1 cellular context compared by ENCODE assay signal in the genomic region with DNA sequence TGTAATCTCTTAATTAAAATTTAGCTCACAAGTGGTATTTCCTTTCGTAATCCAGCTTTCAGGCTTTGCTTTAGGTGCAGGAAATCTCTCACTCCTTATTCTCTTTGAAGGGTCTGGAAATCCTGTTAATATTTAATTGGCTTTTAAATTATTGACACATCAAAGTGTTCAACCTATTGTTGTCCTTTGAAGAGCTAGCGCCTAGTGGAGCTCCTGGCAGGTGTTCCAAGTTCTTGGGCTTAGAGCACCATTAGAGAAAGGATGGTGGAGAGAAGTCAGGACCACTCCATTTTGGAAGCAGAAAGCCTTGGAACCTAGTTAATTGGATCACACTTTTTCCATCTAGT.
TF ChIP-seq lines count a peak whose summit lies in the region.

No MANE protein-coding gene starts in this region.

TF ChIP-seq in SK-N-SH treated with all-trans-retinoic acid at 6 μM for 48 hours, 23 proteins besides CTCF, POLR2A, EP300 and RAD21 (continued from another document):
- TF ChIP-seq, protein P1, sequence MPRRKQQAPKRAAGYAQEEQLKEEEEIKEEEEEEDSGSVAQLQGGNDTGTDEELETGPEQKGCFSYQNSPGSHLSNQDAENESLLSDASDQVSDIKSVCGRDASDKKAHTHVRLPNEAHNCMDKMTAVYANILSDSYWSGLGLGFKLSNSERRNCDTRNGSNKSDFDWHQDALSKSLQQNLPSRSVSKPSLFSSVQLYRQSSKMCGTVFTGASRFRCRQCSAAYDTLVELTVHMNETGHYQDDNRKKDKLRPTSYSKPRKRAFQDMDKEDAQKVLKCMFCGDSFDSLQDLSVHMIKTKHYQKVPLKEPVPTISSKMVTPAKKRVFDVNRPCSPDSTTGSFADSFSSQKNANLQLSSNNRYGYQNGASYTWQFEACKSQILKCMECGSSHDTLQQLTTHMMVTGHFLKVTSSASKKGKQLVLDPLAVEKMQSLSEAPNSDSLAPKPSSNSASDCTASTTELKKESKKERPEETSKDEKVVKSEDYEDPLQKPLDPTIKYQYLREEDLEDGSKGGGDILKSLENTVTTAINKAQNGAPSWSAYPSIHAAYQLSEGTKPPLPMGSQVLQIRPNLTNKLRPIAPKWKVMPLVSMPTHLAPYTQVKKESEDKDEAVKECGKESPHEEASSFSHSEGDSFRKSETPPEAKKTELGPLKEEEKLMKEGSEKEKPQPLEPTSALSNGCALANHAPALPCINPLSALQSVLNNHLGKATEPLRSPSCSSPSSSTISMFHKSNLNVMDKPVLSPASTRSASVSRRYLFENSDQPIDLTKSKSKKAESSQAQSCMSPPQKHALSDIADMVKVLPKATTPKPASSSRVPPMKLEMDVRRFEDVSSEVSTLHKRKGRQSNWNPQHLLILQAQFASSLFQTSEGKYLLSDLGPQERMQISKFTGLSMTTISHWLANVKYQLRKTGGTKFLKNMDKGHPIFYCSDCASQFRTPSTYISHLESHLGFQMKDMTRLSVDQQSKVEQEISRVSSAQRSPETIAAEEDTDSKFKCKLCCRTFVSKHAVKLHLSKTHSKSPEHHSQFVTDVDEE (CRISPR knock-in tag; IDR thresholded peaks at IDR 0.05) = no peak
